In the genomic region with DNA sequence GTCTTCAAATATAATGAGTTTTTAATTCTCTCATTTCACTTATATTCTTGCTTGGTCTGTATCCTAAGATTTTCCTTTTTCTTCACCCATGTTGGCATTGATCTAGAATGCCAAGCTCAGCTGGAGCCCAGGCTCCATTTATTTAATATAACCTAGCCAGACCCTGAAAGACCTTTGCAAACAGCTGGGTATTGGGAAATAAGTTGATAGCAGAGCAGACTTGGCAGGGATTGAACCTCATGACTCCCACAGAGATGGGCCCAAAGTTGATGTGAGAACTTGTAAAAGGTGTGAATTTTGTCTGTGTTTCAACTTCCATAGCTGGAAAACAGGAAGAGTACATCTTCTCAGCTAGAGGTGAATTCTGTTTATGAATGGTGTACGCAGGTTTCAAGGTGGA, we compare ENCODE assay signal across 10 cellular contexts. TPM values are rescaled to one million over a fixed set of nuclear protein-coding genes. Genes with fewer than 3 reads are reported as not detected.
DNase-seq lines count a peak whose midpoint lies in the region; ATAC-seq, FAIRE-seq and TF ChIP-seq lines count a peak whose summit lies in the region.
"Had no signal": no experiment of that assay in that cellular context is flagged by ENCODE, and none has a peak within 500 bp of the region (broad histone marks: within the 10 kb centered on the region; RNA-seq: fewer than 3 reads in every experiment).

No MANE protein-coding gene starts in this region.

- TF ChIP-seq CTCF in left ventricle myocardium inferior (IDR thresholded peaks at IDR 0.05; ENCODE audit: borderline replicate concordance) (no peak), OCI-LY7 (conservative IDR thresholded peaks at IDR 0.05; ENCODE audit: low read length) (no peak), astrocyte (IDR thresholded peaks at IDR 0.05; ENCODE audit: insufficient read depth, low read depth, low read length) (no peak)

- FAIRE-seq in astrocyte (lab: Jason Lieb, UNC) = peak; percentile 63

- H3K4me3 ChIP-seq in left ventricle myocardium inferior = no peak overlapping the region
- H3K4me3 ChIP-seq in OCI-LY7 (ENCODE audit: low read depth, low read length, poor library complexity, severe bottlenecking) = no peak overlapping the region
- no peak overlapping the region for H3K4me3 ChIP-seq in astrocyte (ENCODE audit: insufficient read depth, low read depth, low read length)

- POLR2A ChIA-PET in OCI-LY7 (lab: Charles Lee) = interaction anchor here (0.8 to 1.3 kb wide), 4 partner anchors 9 to 33 kb away, joined by 3 to 5 read pairs (median 4); no protein-coding TSS in a partner anchor

- H3K9ac ChIP-seq in astrocyte (ENCODE audit: low read length) = no peak overlapping the region

- H3K4me1 ChIP-seq in left ventricle myocardium inferior (no peaks in the 10 kb centered on the region), OCI-LY7 (ENCODE audit: insufficient read depth, low read length, poor library complexity, severe bottlenecking) (peaks cover 58% of the 10 kb centered on the region), astrocyte (ENCODE audit: insufficient read depth, low read length) (no peaks in the 10 kb centered on the region)

- H3K4me3 Mint-ChIP-seq in astrocyte (ENCODE audit: unreplicated experiment) = no peak overlapping the region
- no peak overlapping the region for H3K4me3 Mint-ChIP-seq in stimulated activated effector memory CD8-positive, alpha-beta T cell treated with anti-CD3 and anti-CD28 coated beads, Interleukin-12 subunit alpha, Interleukin-12 subunit beta, amount 100 ng/mL, for 72 hours
- H3K4me3 Mint-ChIP-seq: CD4-positive, CD25-positive, alpha-beta regulatory T cell; IgD-negative memory B cell had no signal

- H3K9me3 ChIP-seq in left ventricle myocardium inferior (replicated peaks) (no peaks in the 10 kb centered on the region), OCI-LY7 (ENCODE audit: low read length) (no peaks in the 10 kb centered on the region), astrocyte (ENCODE audit: insufficient read depth, low read depth, low read length) (no peaks in the 10 kb centered on the region)

- H4K20me1 ChIP-seq in OCI-LY7 (ENCODE audit: insufficient read depth, low read length) (no peaks in the 10 kb centered on the region), astrocyte (ENCODE audit: insufficient read depth, low read length) (no peaks in the 10 kb centered on the region)

- no peaks in the 10 kb centered on the region for H3K9me3 Mint-ChIP-seq in astrocyte (ENCODE audit: unreplicated experiment)
- H3K9me3 Mint-ChIP-seq in stimulated activated effector memory CD8-positive, alpha-beta T cell treated with anti-CD3 and anti-CD28 coated beads, Interleukin-12 subunit alpha, Interleukin-12 subunit beta, amount 100 ng/mL, for 72 hours = no peaks in the 10 kb centered on the region
- H3K9me3 Mint-ChIP-seq: IgD-negative memory B cell had no signal

- H3K36me3 Mint-ChIP-seq in astrocyte (ENCODE audit: low read depth, unreplicated experiment) = no peaks in the 10 kb centered on the region
- no peaks in the 10 kb centered on the region for H3K36me3 Mint-ChIP-seq in stimulated activated effector memory CD8-positive, alpha-beta T cell treated with anti-CD3 and anti-CD28 coated beads, Interleukin-12 subunit alpha, Interleukin-12 subunit beta, amount 100 ng/mL, for 72 hours
- H3K36me3 Mint-ChIP-seq: CD4-positive, CD25-positive, alpha-beta regulatory T cell; IgD-negative memory B cell had no signal

- H3K27ac Mint-ChIP-seq in astrocyte (ENCODE audit: unreplicated experiment) = no peak overlapping the region
- peak overlapping the region; percentile 10 for H3K27ac Mint-ChIP-seq in stimulated activated effector memory CD8-positive, alpha-beta T cell treated with anti-CD3 and anti-CD28 coated beads, Interleukin-12 subunit alpha, Interleukin-12 subunit beta, amount 100 ng/mL, for 72 hours
- H3K27ac Mint-ChIP-seq: IgD-negative memory B cell had no signal

- no peaks in the 10 kb centered on the region for H3K9me2 ChIP-seq in OCI-LY7 (ENCODE audit: insufficient read depth, low read length)

- no TSS peak for BruUV-seq in OCI-LY7 (replicated peaks; lab: Mats Ljungman, UMichigan)

- DNase-seq in left ventricle myocardium superior = no peak
- DNase-seq in left ventricle myocardium inferior = no peak
- DNase-seq in OCI-LY7 (ENCODE audit: low spot score) = no peak
- no peak for DNase-seq in astrocyte (ENCODE audit: low read depth)
- no peak for DNase-seq in stimulated activated effector memory CD8-positive, alpha-beta T cell treated with anti-CD3 and anti-CD28 coated beads, Interleukin-12 subunit alpha, Interleukin-12 subunit beta, amount 100 ng/mL, for 72 hours (ENCODE audit: low spot score in 2 of 2)
- no peak for DNase-seq in SW480 (ENCODE audit: low spot score)

- H3K4me1 Mint-ChIP-seq in astrocyte (ENCODE audit: low read depth, unreplicated experiment) = peaks cover 2% of the 10 kb centered on the region
- peaks cover 9% of the 10 kb centered on the region for H3K4me1 Mint-ChIP-seq in stimulated activated effector memory CD8-positive, alpha-beta T cell treated with anti-CD3 and anti-CD28 coated beads, Interleukin-12 subunit alpha, Interleukin-12 subunit beta, amount 100 ng/mL, for 72 hours
- H3K4me1 Mint-ChIP-seq: CD4-positive, CD25-positive, alpha-beta regulatory T cell; IgD-negative memory B cell had no signal

- H3K79me2 ChIP-seq in OCI-LY7 (ENCODE audit: insufficient read depth, low read depth, low read length) (no peaks in the 10 kb centered on the region), astrocyte (ENCODE audit: insufficient read depth, low read length) (no peaks in the 10 kb centered on the region)

- H3K36me3 ChIP-seq in left ventricle myocardium inferior (no peaks in the 10 kb centered on the region), OCI-LY7 (ENCODE audit: insufficient read depth, low read length) (no peaks in the 10 kb centered on the region), astrocyte (ENCODE audit: insufficient read depth, low read length) (no peaks in the 10 kb centered on the region)

- H3K27me3 ChIP-seq in left ventricle myocardium inferior (ENCODE audit: low read depth) (no peaks in the 10 kb centered on the region), astrocyte (ENCODE audit: insufficient read depth, low read length) (no peaks in the 10 kb centered on the region)

- H3K4me2 ChIP-seq in OCI-LY7 (ENCODE audit: low read length) = no peak overlapping the region
- no peak overlapping the region for H3K4me2 ChIP-seq in astrocyte (ENCODE audit: low read length)

- H3K27ac ChIP-seq in left ventricle myocardium inferior (replicated peaks) (no peak overlapping the region), OCI-LY7 (ENCODE audit: low read depth, low read length, poor library complexity, severe bottlenecking) (no peak overlapping the region), astrocyte (ENCODE audit: low read depth, low read length) (no peak overlapping the region)

- intact Hi-C loops in left ventricle myocardium superior (cut with micrococcal nuclease) = no loop called here
- intact Hi-C loops in left ventricle myocardium inferior (cut with micrococcal nuclease) = no loop called here
- intact Hi-C loops in OCI-LY7 (cut with micrococcal nuclease; ENCODE audit: unreplicated experiment) = loop anchor here (5.0 to 10.0 kb wide), 3 partner anchors 99 to 1279 kb away; no protein-coding TSS in a partner anchor

- H2AFZ ChIP-seq in OCI-LY7 (ENCODE audit: low read length) (peak overlapping the region; percentile 73; the same call in 1 of the 2 replicates), astrocyte (ENCODE audit: low read depth, low read length) (no peak overlapping the region)

- ATAC-seq in left ventricle myocardium superior = peak; percentile 56
- no peak for ATAC-seq in stimulated activated effector memory CD8-positive, alpha-beta T cell treated with anti-CD3 and anti-CD28 coated beads, Interleukin-12 subunit alpha, Interleukin-12 subunit beta, amount 100 ng/mL, for 72 hours
- ATAC-seq in GM21723 (IDR thresholded peaks at IDR 0.05; ENCODE audit: unreplicated experiment) = no peak

- CTCF ChIA-PET in OCI-LY7 (lab: Charles Lee; ENCODE audit: unreplicated experiment) = no interaction called here

- peaks cover 3% of the 10 kb centered on the region for H3K27me3 Mint-ChIP-seq in astrocyte (ENCODE audit: low read depth, unreplicated experiment)
- H3K27me3 Mint-ChIP-seq: CD4-positive, CD25-positive, alpha-beta regulatory T cell had no signal

RNA-seq across cellular contexts. Expression of a gene that starts 59.5 kb away (rescaled TPM):
- total RNA-seq in left ventricle myocardium superior (0.10 TPM), left ventricle myocardium inferior (0.30 TPM), OCI-LY7 (2022) (0.63 and 0.77 TPM in 2 replicates), astrocyte (not detected in 2 replicates)
- 2.2 and 4.3 TPM in 2 replicates for total RNA-seq in OCI-LY7 (2014; rRNA removed; shearing (Covaris generic))
- total RNA-seq: M059J had no signal
